In the genomic region with DNA sequence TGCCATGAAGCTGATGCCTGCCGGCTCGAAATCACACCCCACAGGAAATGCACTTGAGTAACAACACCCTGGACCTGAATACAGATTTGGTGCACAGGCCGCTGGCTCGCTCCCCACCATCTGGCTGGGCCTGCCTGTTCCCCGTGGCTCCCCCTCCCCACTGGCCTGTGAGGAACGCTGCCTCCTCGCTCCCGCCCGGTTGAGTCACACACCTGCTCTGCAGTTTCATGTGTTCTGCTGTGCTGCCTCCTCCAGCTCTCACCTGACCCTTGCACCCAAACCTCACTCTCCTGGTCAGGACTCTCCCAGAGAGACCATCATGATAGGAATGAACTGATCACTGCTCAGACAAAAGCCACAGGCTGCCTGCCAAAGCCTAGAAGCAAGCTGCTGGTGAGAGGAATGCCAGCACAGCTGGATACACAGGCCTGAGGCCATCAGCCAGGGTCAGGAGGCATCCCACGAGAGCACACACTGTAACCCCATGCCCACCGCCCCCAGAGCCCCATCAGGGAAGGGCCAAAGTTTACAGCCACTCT, we compare ENCODE assay signal across 1 cellular context.
TF ChIP-seq lines count a peak whose summit lies in the region.

No MANE protein-coding gene starts in this region.

TF ChIP-seq in HepG2, 621 proteins besides CTCF, POLR2A, EP300 and RAD21 (continued from another document):
- TF ChIP-seq, protein P1, sequence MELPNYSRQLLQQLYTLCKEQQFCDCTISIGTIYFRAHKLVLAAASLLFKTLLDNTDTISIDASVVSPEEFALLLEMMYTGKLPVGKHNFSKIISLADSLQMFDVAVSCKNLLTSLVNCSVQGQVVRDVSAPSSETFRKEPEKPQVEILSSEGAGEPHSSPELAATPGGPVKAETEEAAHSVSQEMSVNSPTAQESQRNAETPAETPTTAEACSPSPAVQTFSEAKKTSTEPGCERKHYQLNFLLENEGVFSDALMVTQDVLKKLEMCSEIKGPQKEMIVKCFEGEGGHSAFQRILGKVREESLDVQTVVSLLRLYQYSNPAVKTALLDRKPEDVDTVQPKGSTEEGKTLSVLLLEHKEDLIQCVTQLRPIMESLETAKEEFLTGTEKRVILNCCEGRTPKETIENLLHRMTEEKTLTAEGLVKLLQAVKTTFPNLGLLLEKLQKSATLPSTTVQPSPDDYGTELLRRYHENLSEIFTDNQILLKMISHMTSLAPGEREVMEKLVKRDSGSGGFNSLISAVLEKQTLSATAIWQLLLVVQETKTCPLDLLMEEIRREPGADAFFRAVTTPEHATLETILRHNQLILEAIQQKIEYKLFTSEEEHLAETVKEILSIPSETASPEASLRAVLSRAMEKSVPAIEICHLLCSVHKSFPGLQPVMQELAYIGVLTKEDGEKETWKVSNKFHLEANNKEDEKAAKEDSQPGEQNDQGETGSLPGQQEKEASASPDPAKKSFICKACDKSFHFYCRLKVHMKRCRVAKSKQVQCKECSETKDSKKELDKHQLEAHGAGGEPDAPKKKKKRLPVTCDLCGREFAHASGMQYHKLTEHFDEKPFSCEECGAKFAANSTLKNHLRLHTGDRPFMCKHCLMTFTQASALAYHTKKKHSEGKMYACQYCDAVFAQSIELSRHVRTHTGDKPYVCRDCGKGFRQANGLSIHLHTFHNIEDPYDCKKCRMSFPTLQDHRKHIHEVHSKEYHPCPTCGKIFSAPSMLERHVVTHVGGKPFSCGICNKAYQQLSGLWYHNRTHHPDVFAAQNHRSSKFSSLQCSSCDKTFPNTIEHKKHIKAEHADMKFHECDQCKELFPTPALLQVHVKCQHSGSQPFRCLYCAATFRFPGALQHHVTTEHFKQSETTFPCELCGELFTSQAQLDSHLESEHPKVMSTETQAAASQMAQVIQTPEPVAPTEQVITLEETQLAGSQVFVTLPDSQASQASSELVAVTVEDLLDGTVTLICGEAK (IDR thresholded peaks at IDR 0.05): no peak
- TF ChIP-seq, protein P1 (CRISPR knock-in tag; IDR thresholded peaks at IDR 0.05): 0 out of 2 replicates have a peak, but pooled peaks have one; percentile 44
- 0 out of 2 replicates have a peak, but pooled peaks have one; percentile 54 for TF ChIP-seq ZBTB20 (CRISPR knock-in tag; IDR thresholded peaks at IDR 0.05; ENCODE audit: borderline replicate concordance, low read depth)
- 0 out of 2 replicates have a peak, but pooled peaks have one; percentile 60 for TF ChIP-seq ZNF792 (CRISPR knock-in tag; IDR thresholded peaks at IDR 0.05)
- TF ChIP-seq REPIN1 (CRISPR knock-in tag; IDR thresholded peaks at IDR 0.05; ENCODE audit: borderline replicate concordance, low read depth): 0 out of 2 replicates have a peak, but pooled peaks have one; percentile 28
- TF ChIP-seq, protein P2, sequence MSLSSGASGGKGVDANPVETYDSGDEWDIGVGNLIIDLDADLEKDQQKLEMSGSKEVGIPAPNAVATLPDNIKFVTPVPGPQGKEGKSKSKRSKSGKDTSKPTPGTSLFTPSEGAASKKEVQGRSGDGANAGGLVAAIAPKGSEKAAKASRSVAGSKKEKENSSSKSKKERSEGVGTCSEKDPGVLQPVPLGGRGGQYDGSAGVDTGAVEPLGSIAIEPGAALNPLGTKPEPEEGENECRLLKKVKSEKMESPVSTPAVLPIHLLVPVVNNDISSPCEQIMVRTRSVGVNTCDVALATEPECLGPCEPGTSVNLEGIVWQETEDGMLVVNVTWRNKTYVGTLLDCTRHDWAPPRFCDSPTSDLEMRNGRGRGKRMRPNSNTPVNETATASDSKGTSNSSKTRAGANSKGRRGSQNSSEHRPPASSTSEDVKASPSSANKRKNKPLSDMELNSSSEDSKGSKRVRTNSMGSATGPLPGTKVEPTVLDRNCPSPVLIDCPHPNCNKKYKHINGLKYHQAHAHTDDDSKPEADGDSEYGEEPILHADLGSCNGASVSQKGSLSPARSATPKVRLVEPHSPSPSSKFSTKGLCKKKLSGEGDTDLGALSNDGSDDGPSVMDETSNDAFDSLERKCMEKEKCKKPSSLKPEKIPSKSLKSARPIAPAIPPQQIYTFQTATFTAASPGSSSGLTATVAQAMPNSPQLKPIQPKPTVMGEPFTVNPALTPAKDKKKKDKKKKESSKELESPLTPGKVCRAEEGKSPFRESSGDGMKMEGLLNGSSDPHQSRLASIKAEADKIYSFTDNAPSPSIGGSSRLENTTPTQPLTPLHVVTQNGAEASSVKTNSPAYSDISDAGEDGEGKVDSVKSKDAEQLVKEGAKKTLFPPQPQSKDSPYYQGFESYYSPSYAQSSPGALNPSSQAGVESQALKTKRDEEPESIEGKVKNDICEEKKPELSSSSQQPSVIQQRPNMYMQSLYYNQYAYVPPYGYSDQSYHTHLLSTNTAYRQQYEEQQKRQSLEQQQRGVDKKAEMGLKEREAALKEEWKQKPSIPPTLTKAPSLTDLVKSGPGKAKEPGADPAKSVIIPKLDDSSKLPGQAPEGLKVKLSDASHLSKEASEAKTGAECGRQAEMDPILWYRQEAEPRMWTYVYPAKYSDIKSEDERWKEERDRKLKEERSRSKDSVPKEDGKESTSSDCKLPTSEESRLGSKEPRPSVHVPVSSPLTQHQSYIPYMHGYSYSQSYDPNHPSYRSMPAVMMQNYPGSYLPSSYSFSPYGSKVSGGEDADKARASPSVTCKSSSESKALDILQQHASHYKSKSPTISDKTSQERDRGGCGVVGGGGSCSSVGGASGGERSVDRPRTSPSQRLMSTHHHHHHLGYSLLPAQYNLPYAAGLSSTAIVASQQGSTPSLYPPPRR (CRISPR knock-in tag; IDR thresholded peaks at IDR 0.05; ENCODE audit: borderline replicate concordance): peak; percentile 31; the same call in 1 of the 2 replicates
- 0 out of 2 replicates have a peak, but pooled peaks have one; percentile 43 for TF ChIP-seq CBX5 (CRISPR knock-in tag; IDR thresholded peaks at IDR 0.05; ENCODE audit: borderline replicate concordance)
